In genomic region chr10:75589895-75590654, GRCh38 we compare ENCODE assay signal across 11 cellular contexts.
"Had no signal": no experiment of that assay in that cellular context is flagged by ENCODE, and none has a peak within 500 bp of the region (broad histone marks: within the 10 kb centered on the region; RNA-seq: fewer than 3 reads in every experiment).

No MANE protein-coding gene starts in this region.

- DNase-seq: GM23248, GOT3, H7, H9, HCEC 1CT, HFFc6 had no signal

- H3K4me3 Mint-ChIP-seq: GM23338, H9, HFFc6 had no signal

- H3K4me3 ChIP-seq: GM23248, GM23338, HAP-1 had no signal

- H3K9ac ChIP-seq: GM23248 had no signal

- H3K4me2 ChIP-seq: GM23338 had no signal

- H3K36me3 ChIP-seq: HAP-1 had no signal

- ATAC-seq: GM23338, HCT116 had no signal

- H3K9me3 Mint-ChIP-seq: GM23338, HFFc6 had no signal

- H3K27ac ChIP-seq: GM23248 had no signal

- H3K27ac Mint-ChIP-seq: GM23338, H9, HFFc6 had no signal

- H2AFZ ChIP-seq: GM23248, GM23338 had no signal

- H3K9me3 ChIP-seq: HAP-1 had no signal

- FAIRE-seq: H1, H54 had no signal

- H3K4me1 ChIP-seq: HAP-1 had no signal
